2 cellular contexts compared by ENCODE assay signal in genomic region chr17:82270651-82271050, GRCh38.
TF ChIP-seq lines count a peak whose summit lies in the region.

No MANE protein-coding gene starts in this region.

TF ChIP-seq in GM23338, 12 proteins besides CTCF, POLR2A, EP300 and RAD21:
- no peak for TF ChIP-seq ETS1 (IDR thresholded peaks at IDR 0.05)
- no peak for TF ChIP-seq POLR2AphosphoS5 (IDR thresholded peaks at IDR 0.05; ENCODE audit: low read depth)
- no peak for TF ChIP-seq CREB1 (CRISPR knock-in tag; IDR thresholded peaks at IDR 0.05; ENCODE audit: low read depth)
- TF ChIP-seq ZNF114 (CRISPR knock-in tag; IDR thresholded peaks at IDR 0.05), result no peak
- TF ChIP-seq STAT1 (IDR thresholded peaks at IDR 0.05; ENCODE audit: unreplicated experiment), result no peak
- no peak for TF ChIP-seq EZH2phosphoT487 (IDR thresholded peaks at IDR 0.05; ENCODE audit: unreplicated experiment)
- no peak for TF ChIP-seq REST (IDR thresholded peaks at IDR 0.05; ENCODE audit: unreplicated experiment)
- no peak for TF ChIP-seq NANOG (IDR thresholded peaks at IDR 0.05; ENCODE audit: borderline replicate concordance)
- no peak for TF ChIP-seq ZNF331 (CRISPR knock-in tag; IDR thresholded peaks at IDR 0.05; ENCODE audit: low read depth)
- TF ChIP-seq EZH2 (IDR thresholded peaks at IDR 0.05; ENCODE audit: low read depth, unreplicated experiment), result no peak
- no peak for TF ChIP-seq JUNB (IDR thresholded peaks at IDR 0.05; ENCODE audit: unreplicated experiment)
- no peak for TF ChIP-seq ZNF462 (CRISPR knock-in tag; IDR thresholded peaks at IDR 0.05)

TF ChIP-seq in GM12878, 131 proteins besides CTCF, POLR2A, EP300 and RAD21:
- TF ChIP-seq GATAD2B (conservative IDR thresholded peaks at IDR 0.05; ENCODE audit: low read depth), result no peak
- 0 out of 2 replicates have a peak, but pooled peaks have one; percentile 8 for TF ChIP-seq MLLT1 (IDR thresholded peaks at IDR 0.05)
- no peak for TF ChIP-seq KAT2A (conservative IDR thresholded peaks at IDR 0.05; ENCODE audit: control insufficient read depth, low read depth, low read length)
- no peak for TF ChIP-seq ZSCAN29 (IDR thresholded peaks at IDR 0.05)
